In the genomic region with DNA sequence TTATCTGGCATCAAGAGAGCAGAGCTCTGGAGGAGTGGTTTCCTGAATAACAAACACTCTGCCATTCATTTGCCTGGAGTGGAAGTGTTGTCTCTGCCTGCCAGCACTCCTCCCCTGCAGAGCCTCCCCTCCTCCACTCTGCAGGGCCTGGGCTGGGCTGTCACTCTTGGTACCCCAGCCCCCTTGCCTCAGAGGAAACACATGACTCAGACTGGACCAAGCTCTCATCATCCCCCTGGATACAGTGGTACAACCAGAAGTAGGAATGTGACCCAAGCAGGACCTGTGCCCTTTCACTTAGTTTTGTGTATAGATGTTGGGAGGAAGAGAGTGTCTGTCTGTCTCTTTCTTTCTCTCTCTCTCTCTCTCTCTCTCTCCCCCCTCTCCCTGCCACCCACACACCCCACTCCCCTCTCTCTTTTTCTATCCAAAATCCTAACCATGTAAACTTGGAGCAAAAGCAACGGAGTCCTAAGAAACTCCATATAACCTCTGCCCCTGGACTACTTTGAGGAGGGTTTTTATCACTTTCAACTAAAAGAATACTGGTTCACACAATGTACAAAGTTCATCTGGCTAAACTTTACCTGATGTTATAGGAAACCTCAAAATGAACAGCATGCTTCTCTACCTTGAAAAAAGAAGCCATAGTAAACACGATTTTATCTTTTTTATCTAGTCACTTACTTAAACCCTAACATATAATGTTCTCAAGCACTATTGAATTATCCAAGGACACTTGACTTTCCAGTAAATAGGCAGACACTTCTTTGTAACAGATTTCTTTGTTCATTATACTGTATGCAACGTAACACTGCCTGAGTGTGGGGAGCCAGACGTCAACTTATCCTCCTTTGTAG, we compare ENCODE assay signal across 8 cellular contexts. TPM values are rescaled to one million over a fixed set of nuclear protein-coding genes. Genes with fewer than 3 reads are reported as not detected.
A peak's percentile ranks its signal among the peaks of the same experiment; 100 is the strongest.
DNase-seq lines count a peak whose midpoint lies in the region; TF ChIP-seq lines count a peak whose summit lies in the region.

No MANE protein-coding gene starts in this region.

- H3K4me1 ChIP-seq in tibial nerve = peaks cover 0 to 50% (median 14%) of the 10 kb centered on the region in 4 donors

- H3K27me3 ChIP-seq in brain microvascular endothelial cell (replicated peaks) (no peaks in the 10 kb centered on the region), tibial nerve (no peaks in the 10 kb centered on the region)

- DNase-seq in AG08396 (ENCODE audit: low spot score) = peak; percentile 33
- peak; percentile 62 for DNase-seq in NCI-H146 (lab: John Stamatoyannopoulos, UW)
- DNase-seq in brain microvascular endothelial cell = peak; percentile 82
- DNase-seq in islet precursor cell = peak; percentile 98
- no peak for DNase-seq in tibial nerve (ENCODE audit: low spot score in 2 of 2)
- no peak for DNase-seq in NCI-H1930 (lab: John Stamatoyannopoulos, UW)
- no peak for DNase-seq in GM13977 (ENCODE audit: low spot score)
- no peak for DNase-seq in DMS114 treated with DMSO at 0.1 percent for 48 hours (lab: John Stamatoyannopoulos, UW; ENCODE audit: unreplicated experiment)

- WGBS in tibial nerve, 2 donors = 39 to 54% methylated on average over 4 of the region's 4 CpGs

- H3K27ac ChIP-seq in brain microvascular endothelial cell (peak overlapping the region; percentile 39), tibial nerve (peak overlapping the region in 3 of 4 donors; percentile 31 to 86 (median 66))

- in situ Hi-C loops in brain microvascular endothelial cell (cut with HindIII; ENCODE audit: low pct_ligation_motif_present, low sequenced_read_pairs) = no loop called here
- in situ Hi-C loops in GM13977 (cut with MboI; ENCODE audit: low pct_unique_long_range_greater_than_20kb, low sequenced_read_pairs, unreplicated experiment) = no loop called here

- TF ChIP-seq EP300 in tibial nerve (IDR thresholded peaks at IDR 0.05) = peak in 1 of 2 donors; percentile 65

- H3K36me3 ChIP-seq in brain microvascular endothelial cell (replicated peaks) (no peaks in the 10 kb centered on the region), tibial nerve (no peaks in the 10 kb centered on the region)

- TF ChIP-seq CTCF in brain microvascular endothelial cell (IDR thresholded peaks at IDR 0.05; ENCODE audit: low read depth, low read length, missing control alignments) (no peak), tibial nerve (IDR thresholded peaks at IDR 0.05) (no peak), GM13977 (IDR thresholded peaks at IDR 0.05; ENCODE audit: extremely low read depth, insufficient read depth, missing control alignments) (no peak)

- TF ChIP-seq POLR2A in tibial nerve (IDR thresholded peaks at IDR 0.05) = no peak

- H3K4me3 ChIP-seq in brain microvascular endothelial cell (ENCODE audit: low read depth, low read length) = no peak overlapping the region
- no peak overlapping the region for H3K4me3 ChIP-seq in tibial nerve

- H3K9me3 ChIP-seq in tibial nerve = no peaks in the 10 kb centered on the region

RNA-seq across cellular contexts. Expression of gene DOCK4, which starts 43.8 kb away (rescaled TPM):
- total RNA-seq in tibial nerve = 10 to 100 TPM; 30.8 to 49.8 (median 37.2) TPM

RNA-seq across cellular contexts. Expression of gene ZNF277, which starts 44.1 kb away (rescaled TPM):
- total RNA-seq in tibial nerve = 10 to 100 TPM; 16.5 to 25.8 (median 19.1) TPM

Comparison
In these comparisons a context has a peak if more than half of its experiments do, and no peak if none do; other contexts are left out.
1. DNase-seq: peak in AG08396 (single experiment), NCI-H146 (single experiment), brain microvascular endothelial cell (single experiment) and islet precursor cell (single experiment); none in tibial nerve (0 of 2), NCI-H1930 (0 of 2), GM13977 (single experiment) and DMS114 treated with DMSO at 0.1 percent for 48 hours (single experiment).